In the genomic region with DNA sequence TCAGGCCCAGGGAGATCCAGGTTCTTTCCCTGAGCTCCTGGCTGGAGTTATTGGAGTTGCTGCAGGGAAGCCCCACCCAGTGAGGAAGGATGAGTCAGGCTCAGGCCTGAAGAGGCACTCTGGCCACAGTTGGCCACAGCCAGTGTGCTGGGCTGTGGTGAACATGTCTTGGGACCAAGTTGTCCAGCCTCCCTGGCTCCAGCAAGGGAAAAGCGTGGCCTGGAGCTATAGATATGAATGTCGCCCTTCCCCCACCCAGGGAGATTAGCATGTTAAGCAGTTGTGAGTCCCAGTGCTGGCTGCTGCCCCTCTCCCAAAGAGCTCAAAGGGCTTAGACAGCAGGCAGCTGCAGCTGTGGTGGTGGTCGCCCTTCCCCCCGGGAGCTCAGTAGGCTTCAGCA, we compare ENCODE assay signal across 22 cellular contexts.
DNase-seq lines count a peak whose midpoint lies in the region; ATAC-seq and TF ChIP-seq lines count a peak whose summit lies in the region.
"Had no signal": no experiment of that assay in that cellular context is flagged by ENCODE, and none has a peak within 500 bp of the region (broad histone marks: within the 10 kb centered on the region; RNA-seq: fewer than 3 reads in every experiment).

No MANE protein-coding gene starts in this region.

- no TSS peak for BruUV-seq in PC-3 (replicated peaks; lab: Mats Ljungman, UMichigan)

- intact Hi-C loops in PC-3 (cut with micrococcal nuclease): no loop called here

- CTCF ChIA-PET in PC-3 (lab: Charles Lee): interaction anchor here (1.2 kb wide), 1 partner anchor 19 kb away, joined by 4 read pairs; no protein-coding TSS in a partner anchor

- no peaks in the 10 kb centered on the region for H3K79me2 ChIP-seq in PC-3 (ENCODE audit: low read length)

- POLR2A ChIA-PET in PC-3 (lab: Charles Lee; ENCODE audit: unreplicated experiment): no interaction called here

- H3K4me1 ChIP-seq in PC-3 (ENCODE audit: insufficient read depth, low read length): peaks cover 9% of the 10 kb centered on the region
- H3K4me1 ChIP-seq: SJSA1 had no signal

- H3K9ac ChIP-seq in PC-3 (ENCODE audit: low read length): no peak overlapping the region

- H3K4me3 ChIP-seq in PC-3 (ENCODE audit: low read length) (no peak overlapping the region), choroid plexus epithelial cell (ENCODE audit: low read depth, low read length) (no peak overlapping the region)
- H3K4me3 ChIP-seq: SJSA1 had no signal

- DNase-seq in DMS53 (lab: John Stamatoyannopoulos, UW): peak; percentile 1
- no peak for DNase-seq in DMS53 treated with DMSO at 0.1 percent for 48 hours (lab: John Stamatoyannopoulos, UW; ENCODE audit: unreplicated experiment)
- DNase-seq in PC-3: peak; percentile 73
- peak; percentile 2 for DNase-seq in choroid plexus epithelial cell (ENCODE audit: low read depth)
- peak; percentile 52 for DNase-seq in islet precursor cell
- DNase-seq in HCEC 1CT: no peak
- DNase-seq: Calu3; CD4-positive, alpha-beta memory T cell; DND-41; KG1; MM.1S; NCI-H1092 treated with DMSO at 0.1 percent for 48 hours; NCI-H1694 treated with DMSO at 0.1 percent for 48 hours; NCI-H2107; NCI-H446; NCI-H69; SW 1271 had no signal

- no peaks in the 10 kb centered on the region for H3K36me3 ChIP-seq in PC-3 (ENCODE audit: low read depth, low read length)
- H3K36me3 ChIP-seq: SJSA1 had no signal

- H3F3A ChIP-seq in PC-3 (ENCODE audit: low read length, unreplicated experiment): no peaks in the 10 kb centered on the region

- H3K9me2 ChIP-seq in PC-3 (replicated peaks; ENCODE audit: low read length): no peaks in the 10 kb centered on the region

- H2AFZ ChIP-seq in PC-3 (ENCODE audit: low read length): peak overlapping the region; percentile 40; the same call in 1 of the 2 replicates

- peak overlapping the region; percentile 27 for H3K4me2 ChIP-seq in PC-3 (ENCODE audit: low read length)

- H3K9me3 ChIP-seq in PC-3 (ENCODE audit: low read length): no peaks in the 10 kb centered on the region
- H3K9me3 ChIP-seq: SJSA1 had no signal

- H3K27me3 ChIP-seq in PC-3 (ENCODE audit: low read length): no peaks in the 10 kb centered on the region
- H3K27me3 ChIP-seq: SJSA1 had no signal

- ATAC-seq in PC-3 (peak; percentile 92), GM21737 (IDR thresholded peaks at IDR 0.05; ENCODE audit: unreplicated experiment) (no peak), HG03139 (IDR thresholded peaks at IDR 0.05; ENCODE audit: unreplicated experiment) (no peak)
- ATAC-seq: HepG2 had no signal

- H4K20me1 ChIP-seq in PC-3 (ENCODE audit: low read length): no peaks in the 10 kb centered on the region

- TF ChIP-seq CTCF in PC-3 (conservative IDR thresholded peaks at IDR 0.05; ENCODE audit: low read depth, low read length): no peak
- no peak for TF ChIP-seq CTCF in choroid plexus epithelial cell (conservative IDR thresholded peaks at IDR 0.05; ENCODE audit: low read depth, low read length)

- H3K27ac ChIP-seq in PC-3 (ENCODE audit: low read length): no peak overlapping the region
- H3K27ac ChIP-seq: 22Rv1, SJSA1 had no signal

Comparison
In these comparisons a context has a peak if more than half of its experiments do, and no peak if none do; other contexts are left out.
1. DNase-seq: peak in DMS53 (single experiment), PC-3 (single experiment), choroid plexus epithelial cell (single experiment) and islet precursor cell (single experiment); none in DMS53 treated with DMSO at 0.1 percent for 48 hours (single experiment) and HCEC 1CT (single experiment).